Comparison of ENCODE assay signal across 18 cellular contexts in the genomic region with DNA sequence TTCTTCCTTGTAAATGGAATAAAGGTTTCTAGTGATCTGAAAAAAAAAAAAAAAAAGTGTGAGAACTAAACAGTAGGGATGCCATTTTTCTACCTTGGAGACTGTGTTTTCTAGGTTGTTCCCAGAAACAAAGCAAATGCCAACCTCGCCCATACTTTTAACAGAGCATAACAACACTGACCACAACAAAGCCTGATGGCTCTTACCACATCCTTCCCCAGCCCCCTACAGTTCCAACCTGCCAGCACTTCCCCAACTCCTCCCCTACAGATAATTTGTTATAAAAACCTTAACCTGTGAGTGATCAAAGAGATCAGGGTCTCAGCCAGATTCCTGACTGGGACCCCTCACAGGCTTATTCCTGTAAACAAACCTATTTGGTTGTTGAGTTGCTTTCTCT.
A peak's percentile ranks its signal among the peaks of the same experiment; 100 is the strongest.
DNase-seq lines count a peak whose midpoint lies in the region; ATAC-seq and TF ChIP-seq lines count a peak whose summit lies in the region.
"Had no signal": no experiment of that assay in that cellular context is flagged by ENCODE, and none has a peak within 500 bp of the region (broad histone marks: within the 10 kb centered on the region; RNA-seq: fewer than 3 reads in every experiment).

No MANE protein-coding gene starts in this region.

- no peaks in the 10 kb centered on the region for H3K79me2 ChIP-seq in osteoblast (ENCODE audit: insufficient read depth, low read length)

- peak; percentile 0 for DNase-seq in NB4 (ENCODE audit: low read depth)
- DNase-seq in activated CD8-positive, alpha-beta T cell treated with anti-CD3 and anti-CD28 coated beads, Interleukin-2, amount 10 ng/mL, durations not matched to agents 7 days and 5 days = peak; percentile 57
- no peak for DNase-seq in foreskin fibroblast
- no peak for DNase-seq in osteoblast (ENCODE audit: insufficient read length, low spot score, missing footprints)
- DNase-seq: AML-193, foreskin keratinocyte, lower lobe of right lung, NCI-H1694, NCI-H69, occipital lobe, SHP77 had no signal

- peaks cover 42% of the 10 kb centered on the region for H3K27me3 ChIP-seq in BLaER1
- peaks cover 17 to 89% (median 58%) of the 10 kb centered on the region in 11 experiments; a peak in 21 of 22 replicates for H3K27me3 ChIP-seq in BLaER1 treated with 17β-estradiol and CSF1 and Interleukin-3, amounts not matched to agents 10 nM and 100 nM
- no peaks in the 10 kb centered on the region for H3K27me3 ChIP-seq in osteoblast (ENCODE audit: insufficient read depth, low read length)
- H3K27me3 ChIP-seq: foreskin keratinocyte had no signal

- H3K27ac ChIP-seq in BLaER1 (no peak overlapping the region), osteoblast (ENCODE audit: low read depth, low read length) (no peak overlapping the region)
- no peak overlapping the region for H3K27ac ChIP-seq in BLaER1 treated with 17β-estradiol and CSF1 and Interleukin-3, amounts not matched to agents 10 nM and 100 nM
- H3K27ac ChIP-seq: epithelial cell of prostate, foreskin keratinocyte, lower lobe of right lung had no signal

- POLR2A ChIA-PET in activated CD8-positive, alpha-beta T cell treated with anti-CD3 and anti-CD28 coated beads, Interleukin-2, amount 10 ng/mL, durations not matched to agents 7 days and 5 days (lab: Charles Lee) = no interaction called here

- no peaks in the 10 kb centered on the region for H3K36me3 ChIP-seq in BLaER1
- no peaks in the 10 kb centered on the region for H3K36me3 ChIP-seq in BLaER1 treated with 17β-estradiol and CSF1 and Interleukin-3, amounts not matched to agents 10 nM and 100 nM
- H3K36me3 ChIP-seq in osteoblast (ENCODE audit: insufficient read depth, low read length) = no peaks in the 10 kb centered on the region
- H3K36me3 ChIP-seq: lower lobe of right lung had no signal

- H4K20me1 ChIP-seq in BLaER1 (no peaks in the 10 kb centered on the region), osteoblast (ENCODE audit: insufficient read depth, low read length) (no peaks in the 10 kb centered on the region)
- H4K20me1 ChIP-seq in BLaER1 treated with 17β-estradiol and CSF1 and Interleukin-3, amounts not matched to agents 10 nM and 100 nM = no peaks in the 10 kb centered on the region; a peak in 1 of 22 replicates

- H3K9me3 ChIP-seq in BLaER1 (no peaks in the 10 kb centered on the region), osteoblast (ENCODE audit: low read depth, low read length) (no peaks in the 10 kb centered on the region)
- peaks cover 0 to 8% (median 0%) of the 10 kb centered on the region in 11 experiments; a peak in 1 of 22 replicates for H3K9me3 ChIP-seq in BLaER1 treated with 17β-estradiol and CSF1 and Interleukin-3, amounts not matched to agents 10 nM and 100 nM (replicated peaks in 1 of 11)
- H3K9me3 ChIP-seq: lower lobe of right lung had no signal

- H3K27ac Mint-ChIP-seq in activated CD8-positive, alpha-beta T cell treated with anti-CD3 and anti-CD28 coated beads, Interleukin-2, amount 10 ng/mL, durations not matched to agents 7 days and 5 days = no peak overlapping the region
- H3K27ac Mint-ChIP-seq: activated T-helper 17 cell treated with anti-CD3 and anti-CD28 coated beads, Interleukin-2, amount 50 U/mL, for 72 hours; WTC11 had no signal

- no peaks in the 10 kb centered on the region for H3K9me3 Mint-ChIP-seq in activated CD8-positive, alpha-beta T cell treated with anti-CD3 and anti-CD28 coated beads, Interleukin-2, amount 10 ng/mL, durations not matched to agents 7 days and 5 days (ENCODE audit: insufficient read depth)

- H3K4me2 ChIP-seq in BLaER1 (peak overlapping the region; percentile 6), osteoblast (ENCODE audit: insufficient read depth, low read length) (no peak overlapping the region)
- peak overlapping the region in 8 of 11 experiments; percentile 10 to 29 (median 22); a peak in 12 of 22 replicates for H3K4me2 ChIP-seq in BLaER1 treated with 17β-estradiol and CSF1 and Interleukin-3, amounts not matched to agents 10 nM and 100 nM

- H3K4me3 ChIP-seq in BLaER1 = no peak overlapping the region
- no peak overlapping the region for H3K4me3 ChIP-seq in BLaER1 treated with 17β-estradiol and CSF1 and Interleukin-3, amounts not matched to agents 10 nM and 100 nM
- no peak overlapping the region for H3K4me3 ChIP-seq in NB4 (ENCODE audit: low read depth, low read length)
- H3K4me3 ChIP-seq in foreskin fibroblast (ENCODE audit: low read depth in 1 of 2, low read length in 2 of 2) = no peak overlapping the region
- H3K4me3 ChIP-seq in osteoblast (ENCODE audit: insufficient read depth, low read length) = no peak overlapping the region
- H3K4me3 ChIP-seq: lower lobe of right lung had no signal

- peaks cover 4% of the 10 kb centered on the region for H3K36me3 Mint-ChIP-seq in activated CD8-positive, alpha-beta T cell treated with anti-CD3 and anti-CD28 coated beads, Interleukin-2, amount 10 ng/mL, durations not matched to agents 7 days and 5 days (ENCODE audit: low read depth)

- no peaks in the 10 kb centered on the region for H3K27me3 Mint-ChIP-seq in activated CD8-positive, alpha-beta T cell treated with anti-CD3 and anti-CD28 coated beads, Interleukin-2, amount 10 ng/mL, durations not matched to agents 7 days and 5 days (ENCODE audit: low read depth)
- H3K27me3 Mint-ChIP-seq: activated T-helper 17 cell treated with anti-CD3 and anti-CD28 coated beads, Interleukin-2, amount 50 U/mL, for 72 hours had no signal

- H2AFZ ChIP-seq in osteoblast (ENCODE audit: low read length) = no peak overlapping the region

- peak; percentile 30 for ATAC-seq in activated CD8-positive, alpha-beta T cell treated with anti-CD3 and anti-CD28 coated beads, Interleukin-2, amount 10 ng/mL, durations not matched to agents 7 days and 5 days
- ATAC-seq in GM21360 (IDR thresholded peaks at IDR 0.05; ENCODE audit: unreplicated experiment) (no peak), GM18505 (IDR thresholded peaks at IDR 0.05; ENCODE audit: unreplicated experiment) (no peak)
- ATAC-seq: activated T-helper 17 cell treated with anti-CD3 and anti-CD28 coated beads, Interleukin-2, amount 50 U/mL, for 72 hours; foreskin keratinocyte; lower lobe of right lung; WTC11 had no signal

- peaks cover 14% of the 10 kb centered on the region for H3K4me1 Mint-ChIP-seq in activated CD8-positive, alpha-beta T cell treated with anti-CD3 and anti-CD28 coated beads, Interleukin-2, amount 10 ng/mL, durations not matched to agents 7 days and 5 days (ENCODE audit: low read depth)
- H3K4me1 Mint-ChIP-seq: activated T-helper 17 cell treated with anti-CD3 and anti-CD28 coated beads, Interleukin-2, amount 50 U/mL, for 72 hours; WTC11 had no signal

- TF ChIP-seq POLR2A in NB4 (IDR thresholded peaks at IDR 0.05; ENCODE audit: extremely low read depth, insufficient read length) = no peak
- no peak for TF ChIP-seq POLR2A in GM18505 (IDR thresholded peaks at IDR 0.05; ENCODE audit: borderline replicate concordance, extremely low read depth, insufficient read depth, insufficient read length)

- H3K4me3 Mint-ChIP-seq in activated CD8-positive, alpha-beta T cell treated with anti-CD3 and anti-CD28 coated beads, Interleukin-2, amount 10 ng/mL, durations not matched to agents 7 days and 5 days = no peak overlapping the region
- H3K4me3 Mint-ChIP-seq: activated T-helper 17 cell treated with anti-CD3 and anti-CD28 coated beads, Interleukin-2, amount 50 U/mL, for 72 hours; WTC11 had no signal

- TF ChIP-seq CTCF in NB4 (IDR thresholded peaks at IDR 0.05; ENCODE audit: low read depth, low read length) = no peak
- TF ChIP-seq CTCF in foreskin fibroblast (IDR thresholded peaks at IDR 0.05; ENCODE audit: low read depth, low read length) = no peak
- TF ChIP-seq CTCF in osteoblast (IDR thresholded peaks at IDR 0.05; ENCODE audit: extremely low read depth, low read depth, low read length) = no peak

- H3K4me1 ChIP-seq in BLaER1 (peaks cover 10% of the 10 kb centered on the region), osteoblast (ENCODE audit: insufficient read depth, low read length) (no peaks in the 10 kb centered on the region)
- H3K4me1 ChIP-seq in BLaER1 treated with 17β-estradiol and CSF1 and Interleukin-3, amounts not matched to agents 10 nM and 100 nM = peaks cover 0 to 12% (median 8%) of the 10 kb centered on the region in 10 experiments; a peak in 9 of 20 replicates
- H3K4me1 ChIP-seq: foreskin keratinocyte, lower lobe of right lung had no signal

- no peak overlapping the region for H3K9ac ChIP-seq in BLaER1
- no peak overlapping the region for H3K9ac ChIP-seq in BLaER1 treated with 17β-estradiol and CSF1 and Interleukin-3, amounts not matched to agents 10 nM and 100 nM

- CTCF ChIA-PET in activated CD8-positive, alpha-beta T cell treated with anti-CD3 and anti-CD28 coated beads, Interleukin-2, amount 10 ng/mL, durations not matched to agents 7 days and 5 days (lab: Charles Lee) = no interaction called here

Comparison
In these comparisons a context has a peak if more than half of its experiments do, and no peak if none do; other contexts are left out.
1. DNase-seq: peak in NB4 (single experiment) and activated CD8-positive, alpha-beta T cell treated with anti-CD3 and anti-CD28 coated beads, Interleukin-2, amount 10 ng/mL, durations not matched to agents 7 days and 5 days (single experiment); none in foreskin fibroblast (0 of 2) and osteoblast (single experiment).